In genomic region chr10:86824151-86824550, GRCh38 we compare ENCODE assay signal across 1 cellular context.
A peak's percentile ranks its signal among the peaks of the same experiment; 100 is the strongest.
TF ChIP-seq lines count a peak whose summit lies in the region.

No MANE protein-coding gene starts in this region.

TF ChIP-seq in WTC11, 78 proteins besides CTCF, POLR2A, EP300 and RAD21:
- TF ChIP-seq NR2C2 (CRISPR knock-in tag; IDR thresholded peaks at IDR 0.05) (no peak), TCF7 (CRISPR knock-in tag; IDR thresholded peaks at IDR 0.05; ENCODE audit: low read depth) (no peak), MXD4 (CRISPR knock-in tag; IDR thresholded peaks at IDR 0.05; ENCODE audit: borderline replicate concordance) (no peak), ATF2 (CRISPR knock-in tag; IDR thresholded peaks at IDR 0.05; ENCODE audit: borderline replicate concordance, low read depth) (no peak), USF2 (CRISPR knock-in tag; IDR thresholded peaks at IDR 0.05) (peak; percentile 70)
- TF ChIP-seq, protein P1, sequence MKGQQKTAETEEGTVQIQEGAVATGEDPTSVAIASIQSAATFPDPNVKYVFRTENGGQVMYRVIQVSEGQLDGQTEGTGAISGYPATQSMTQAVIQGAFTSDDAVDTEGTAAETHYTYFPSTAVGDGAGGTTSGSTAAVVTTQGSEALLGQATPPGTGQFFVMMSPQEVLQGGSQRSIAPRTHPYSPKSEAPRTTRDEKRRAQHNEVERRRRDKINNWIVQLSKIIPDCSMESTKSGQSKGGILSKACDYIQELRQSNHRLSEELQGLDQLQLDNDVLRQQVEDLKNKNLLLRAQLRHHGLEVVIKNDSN (CRISPR knock-in tag; IDR thresholded peaks at IDR 0.05) = peak; percentile 53; the same call in 1 of the 2 replicates
